1 cellular context compared by ENCODE assay signal in genomic region chr17:62625870-62626200, GRCh38.
TF ChIP-seq lines count a peak whose summit lies in the region.

No MANE protein-coding gene starts in this region.

TF ChIP-seq in H1, 55 proteins besides CTCF, POLR2A, EP300 and RAD21:
- no peak for TF ChIP-seq CHD1 (IDR thresholded peaks at IDR 0.05; ENCODE audit: low read depth, low read length)
- TF ChIP-seq CEBPB (IDR thresholded peaks at IDR 0.05; ENCODE audit: low read depth, low read length), result 0 out of 2 replicates have a peak, but pooled peaks have one; percentile 11
